ENCODE assay signal across 8 cellular contexts in the genomic region with DNA sequence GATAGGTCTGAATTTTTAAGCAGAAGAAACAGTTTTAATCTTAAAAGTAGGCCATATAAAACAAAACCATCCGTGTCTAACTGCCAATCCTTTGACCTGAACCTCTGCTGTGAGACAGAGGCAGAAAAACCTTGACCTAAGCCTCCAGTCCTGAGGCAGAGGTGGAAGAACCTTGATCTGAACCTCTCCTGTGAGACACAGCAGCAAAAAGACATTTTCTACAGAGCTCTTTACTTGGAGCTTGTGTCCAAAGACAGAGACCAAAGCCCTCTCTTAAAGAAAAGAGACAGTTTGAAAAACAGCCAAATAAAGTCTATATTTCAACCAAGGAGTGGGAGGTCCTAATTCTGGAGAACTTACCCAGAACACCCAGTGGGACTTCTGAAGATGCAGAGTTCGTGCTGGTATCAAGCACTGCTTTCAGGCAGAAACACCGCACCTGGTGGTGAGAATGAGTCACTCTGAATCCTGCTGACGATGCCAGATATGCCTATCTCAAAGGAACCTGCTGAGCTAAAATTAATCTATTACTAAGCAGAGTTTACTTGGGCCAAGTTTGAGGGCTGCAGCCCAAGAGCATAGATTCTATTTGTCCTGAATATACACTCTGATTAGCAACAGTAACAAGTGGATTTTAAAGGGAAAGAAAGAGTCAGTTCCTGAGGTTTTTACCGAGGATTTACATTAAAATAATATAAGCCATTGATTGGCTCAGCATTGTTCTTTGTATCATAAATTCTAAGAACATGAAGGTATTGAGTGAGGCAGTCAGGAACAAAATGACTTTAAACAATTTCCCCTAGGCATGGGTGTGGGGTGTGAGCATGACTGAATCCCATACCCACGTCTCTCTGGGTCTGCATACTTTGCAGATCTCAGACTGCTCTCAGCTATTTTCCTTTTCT.
A peak's percentile ranks its signal among the peaks of the same experiment; 100 is the strongest.
DNase-seq lines count a peak whose midpoint lies in the region; ATAC-seq lines count a peak whose summit lies in the region.

No MANE protein-coding gene starts in this region.

- no peak overlapping the region for H2BK15ac ChIP-seq in mesenchymal stem cell (ENCODE audit: low read depth, poor library complexity, severe bottlenecking)

- no peaks in the 10 kb centered on the region for H3K36me3 ChIP-seq in mesenchymal stem cell (ENCODE audit: control insufficient read depth in 1 of 2, insufficient read depth in 2 of 2, low read depth in 1 of 2, low read length in 2 of 2)

- H3K9me3 Mint-ChIP-seq in effector memory CD8-positive, alpha-beta T cell: peaks cover 0 to 2% of the 10 kb centered on the region in 2 donors

- H2BK5ac ChIP-seq in mesenchymal stem cell (ENCODE audit: low read depth, low read length, poor library complexity, severe bottlenecking): no peak overlapping the region

- H3K4me3 Mint-ChIP-seq in effector memory CD8-positive, alpha-beta T cell: no peak overlapping the region

- no peak overlapping the region for H3K14ac ChIP-seq in mesenchymal stem cell (ENCODE audit: low read length in 2 of 2)

- H3K27me3 Mint-ChIP-seq in effector memory CD8-positive, alpha-beta T cell: no peaks in the 10 kb centered on the region

- no peak overlapping the region for H2BK120ac ChIP-seq in mesenchymal stem cell (ENCODE audit: low read depth, low read length)

- WGBS in mesenchymal stem cell: 33% methylated on average over 4 of the region's 6 CpGs

- DNase-seq in OCI-M1 (lab: John Stamatoyannopoulos, UW) (peak; percentile 80), non-pigmented ciliary epithelial cell (ENCODE audit: low read depth) (peak; percentile 20), cerebellar nuclear complex (lab: John Stamatoyannopoulos, UW) (no peak), SHP77 treated with DMSO at 0.1 percent for 48 hours (lab: John Stamatoyannopoulos, UW) (no peak), mesenchymal stem cell (no peak)
- DNase-seq in effector memory CD8-positive, alpha-beta T cell: no peak

- H3K36me3 Mint-ChIP-seq in effector memory CD8-positive, alpha-beta T cell (ENCODE audit: insufficient read depth): no peaks in the 10 kb centered on the region

- H2AK5ac ChIP-seq in mesenchymal stem cell (ENCODE audit: low read length, severe bottlenecking): no peak overlapping the region

- H3K4me1 Mint-ChIP-seq in effector memory CD8-positive, alpha-beta T cell (ENCODE audit: low read depth in 2 of 2): no peaks in the 10 kb centered on the region

- no peaks in the 10 kb centered on the region for H3K27me3 ChIP-seq in mesenchymal stem cell (ENCODE audit: control insufficient read depth in 1 of 2, insufficient read depth in 1 of 2, low read length in 2 of 2)

- no peaks in the 10 kb centered on the region for H3K4me1 ChIP-seq in mesenchymal stem cell (ENCODE audit: control insufficient read depth, insufficient read depth, low read depth, low read length)

- H3K79me1 ChIP-seq in mesenchymal stem cell (replicated peaks; ENCODE audit: low read length, poor library complexity, severe bottlenecking): no peaks in the 10 kb centered on the region

- H3K4ac ChIP-seq in mesenchymal stem cell (ENCODE audit: low read depth in 1 of 2, low read length in 2 of 2): no peak overlapping the region

- H4K91ac ChIP-seq in mesenchymal stem cell (ENCODE audit: low read length): no peak overlapping the region

- no peak overlapping the region for H4K8ac ChIP-seq in mesenchymal stem cell (ENCODE audit: low read length)

- H3K27ac ChIP-seq in mesenchymal stem cell (ENCODE audit: low read length, poor library complexity, severe bottlenecking): no peak overlapping the region

- H3K9ac ChIP-seq in mesenchymal stem cell (ENCODE audit: low read length): no peak overlapping the region

- H3K4me3 ChIP-seq in mesenchymal stem cell (ENCODE audit: insufficient read depth in 1 of 2, low read depth in 1 of 2, low read length in 2 of 2): no peak overlapping the region

- ATAC-seq in GM18907 (IDR thresholded peaks at IDR 0.05; ENCODE audit: unreplicated experiment) (peak; percentile 98), HG02678 (IDR thresholded peaks at IDR 0.05; ENCODE audit: unreplicated experiment) (peak; percentile 92)
- no peak for ATAC-seq in effector memory CD8-positive, alpha-beta T cell (replicated peaks)

- H2AFZ ChIP-seq in mesenchymal stem cell (ENCODE audit: low read depth, low read length): no peak overlapping the region

- no peak overlapping the region for H3K23ac ChIP-seq in mesenchymal stem cell (ENCODE audit: low read length in 2 of 2)

- H3K27ac Mint-ChIP-seq in effector memory CD8-positive, alpha-beta T cell: no peak overlapping the region

- H2BK12ac ChIP-seq in mesenchymal stem cell (ENCODE audit: low read length in 2 of 2): no peak overlapping the region

- H3K4me2 ChIP-seq in mesenchymal stem cell (ENCODE audit: low read length, poor library complexity, severe bottlenecking): no peak overlapping the region

- no peaks in the 10 kb centered on the region for H3K9me3 ChIP-seq in mesenchymal stem cell (ENCODE audit: control insufficient read depth, low read length)

- no peak overlapping the region for H3K18ac ChIP-seq in mesenchymal stem cell (ENCODE audit: low read depth in 1 of 2, low read length in 2 of 2)

Comparison
In these comparisons a context has a peak if more than half of its experiments do, and no peak if none do; other contexts are left out.
1. DNase-seq: peak in OCI-M1 (single experiment) and non-pigmented ciliary epithelial cell (single experiment); none in cerebellar nuclear complex (0 of 2), SHP77 treated with DMSO at 0.1 percent for 48 hours (single experiment), effector memory CD8-positive, alpha-beta T cell (0 of 3) and mesenchymal stem cell (single experiment).